In the genomic region with DNA sequence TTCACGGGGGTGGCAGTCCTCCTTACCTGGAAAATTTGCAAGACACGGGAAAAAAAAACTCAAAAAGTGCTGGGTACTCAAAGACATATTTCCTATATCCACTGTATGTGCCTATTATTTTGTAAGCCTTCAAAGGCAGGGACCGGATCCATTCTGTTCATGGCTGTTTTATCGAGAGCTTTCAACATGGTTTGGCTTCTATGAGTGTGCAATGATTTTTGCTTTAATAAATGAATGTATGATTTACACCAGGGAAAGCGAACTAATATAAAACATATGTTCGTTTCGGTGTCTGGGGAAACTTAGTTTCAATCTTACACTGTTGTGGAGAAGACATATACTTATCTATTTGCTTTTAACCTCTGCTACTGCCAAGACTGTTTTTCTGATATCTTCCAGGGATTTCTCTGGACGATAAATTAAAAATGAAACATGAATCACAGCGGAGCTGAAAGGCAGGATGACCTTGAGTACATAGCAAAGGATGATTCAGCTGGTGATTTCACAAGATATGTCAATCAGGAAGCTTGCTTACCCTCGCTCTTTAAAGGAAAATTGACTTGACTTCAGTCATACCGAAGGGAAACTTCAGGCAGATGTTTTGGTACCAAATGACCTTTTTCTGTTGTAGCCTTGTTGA, we compare ENCODE assay signal across 13 cellular contexts. TPM values are rescaled to one million over a fixed set of nuclear protein-coding genes. Genes with fewer than 3 reads are reported as not detected.
DNase-seq lines count a peak whose midpoint lies in the region; ATAC-seq and TF ChIP-seq lines count a peak whose summit lies in the region.
"Had no signal": no experiment of that assay in that cellular context is flagged by ENCODE, and none has a peak within 500 bp of the region (broad histone marks: within the 10 kb centered on the region; RNA-seq: fewer than 3 reads in every experiment).

No MANE protein-coding gene starts in this region.

- H3K9me3 ChIP-seq in thyroid gland: no peaks in the 10 kb centered on the region

- DNase-seq in A172 (ENCODE audit: low spot score) (peak; percentile 73), LoVo (ENCODE audit: low spot score) (peak; percentile 28), cardiac fibroblast (ENCODE audit: low read depth in 2 of 2) (peak; percentile 60 to 68), kidney tubule cell (ENCODE audit: low spot score) (peak; percentile 34), cerebellar nuclear complex (lab: John Stamatoyannopoulos, UW) (no peak), NCI-H345 treated with DMSO at 0.1 percent for 48 hours (lab: John Stamatoyannopoulos, UW; ENCODE audit: unreplicated experiment) (no peak), thyroid gland (no peak)
- DNase-seq: activated T-cell treated with anti-CD3 and anti-CD28 coated beads, Interleukin-2, amount 50 U/mL, for 24 hours; NCI-H524 had no signal

- no peaks in the 10 kb centered on the region for H3K36me3 ChIP-seq in thyroid gland
- H3K36me3 ChIP-seq: neural progenitor cell had no signal

- no peak for TF ChIP-seq POLR2A in thyroid gland (IDR thresholded peaks at IDR 0.05)

- intact Hi-C loops in thyroid gland (cut with DNase I): no loop called here

- no peaks in the 10 kb centered on the region for H3K4me1 ChIP-seq in thyroid gland
- H3K4me1 ChIP-seq: neural progenitor cell had no signal

- H3K4me3 ChIP-seq in cardiac fibroblast (replicated peaks in 1 of 2; ENCODE audit: low read depth in 2 of 2, low read length in 2 of 2) (no peak overlapping the region), thyroid gland (replicated peaks in 1 of 3) (no peak overlapping the region)
- H3K4me3 ChIP-seq: neural progenitor cell had no signal

- H3K27me3 ChIP-seq in thyroid gland: no peaks in the 10 kb centered on the region
- H3K27me3 ChIP-seq: neural progenitor cell had no signal

- no peak for TF ChIP-seq CTCF in cardiac fibroblast (IDR thresholded peaks at IDR 0.05; ENCODE audit: low read depth, low read length)
- TF ChIP-seq CTCF in thyroid gland (IDR thresholded peaks at IDR 0.05): no peak

- WGBS in thyroid gland, 2 donors: 69 to 72% methylated on average over 11 of the region's 11 CpGs

- ATAC-seq in GM19023 (IDR thresholded peaks at IDR 0.05; ENCODE audit: unreplicated experiment): no peak

- H3K27ac ChIP-seq in thyroid gland: no peak overlapping the region
- H3K27ac ChIP-seq: neural progenitor cell had no signal

RNA-seq across cellular contexts. Expression of a gene that starts 14.7 kb away (rescaled TPM):
- not detected in 2 replicates for total RNA-seq in A172 (2014; rRNA removed; shearing (Covaris generic))
- total RNA-seq in thyroid gland: 10 to 100 TPM in 2 of 4 donors, 1 to 10 TPM in 2; 7.0 to 18.7 (median 13.7) TPM
- total RNA-seq: B cell; T-helper 2 cell treated with Interferon-gamma antibody and Interleukin-4, amounts not matched to agents 100 ng/mL and 5 ng/mL, for 36 hours had no signal

Comparison
In these comparisons a context has a peak if more than half of its experiments do, and no peak if none do; other contexts are left out.
1. DNase-seq: peak in A172 (single experiment), LoVo (single experiment), cardiac fibroblast (2 of 2) and kidney tubule cell (single experiment); none in cerebellar nuclear complex (0 of 2), NCI-H345 treated with DMSO at 0.1 percent for 48 hours (single experiment) and thyroid gland (0 of 2).